20 cellular contexts compared by ENCODE assay signal in genomic region chr11:60985501-60985900, GRCh38. TPM values are rescaled to one million over a fixed set of nuclear protein-coding genes. Genes with fewer than 3 reads are reported as not detected.
DNase-seq lines count a peak whose midpoint lies in the region; ATAC-seq and TF ChIP-seq lines count a peak whose summit lies in the region.
"Had no signal": no experiment of that assay in that cellular context is flagged by ENCODE, and none has a peak within 500 bp of the region (broad histone marks: within the 10 kb centered on the region; RNA-seq: fewer than 3 reads in every experiment).

No MANE protein-coding gene starts in this region.

- peaks cover 76% of the 10 kb centered on the region for H3K36me3 Mint-ChIP-seq in T-helper 2 cell treated with Interferon-gamma antibody and Interleukin-4, amounts not matched to agents 5 μg/mL and 100 μg/mL, for 36 hours (ENCODE audit: low read depth)
- H3K36me3 Mint-ChIP-seq in activated naive CD8-positive, alpha-beta T cell = peaks cover 22% of the 10 kb centered on the region
- no peaks in the 10 kb centered on the region for H3K36me3 Mint-ChIP-seq in natural killer cell treated with Interleukin-12 subunit alpha and Interleukin-12 subunit beta and Interleukin-15 and Interleukin-18, amount 100 ng/mL, for 72 hours

- TF ChIP-seq CTCF in PC-3 (conservative IDR thresholded peaks at IDR 0.05; ENCODE audit: low read depth, low read length) (no peak), smooth muscle cell (IDR thresholded peaks at IDR 0.05; ENCODE audit: borderline replicate concordance, insufficient read depth, poor library complexity, severe bottlenecking) (no peak)

- H3K4me2 ChIP-seq in PC-3 (ENCODE audit: low read length) = peak overlapping the region; percentile 41; the same call in 1 of the 2 replicates
- no peak overlapping the region for H3K4me2 ChIP-seq in smooth muscle cell

- intact Hi-C loops in PC-3 (cut with micrococcal nuclease) = no loop called here

- H3K79me2 ChIP-seq in PC-3 (ENCODE audit: low read length) = no peaks in the 10 kb centered on the region
- no peaks in the 10 kb centered on the region for H3K79me2 ChIP-seq in smooth muscle cell (ENCODE audit: low read depth)

- H3K27ac ChIP-seq in PC-3 (ENCODE audit: low read length) (no peak overlapping the region), smooth muscle cell (ENCODE audit: low read depth) (no peak overlapping the region)
- H3K27ac ChIP-seq: adrenal gland, left lung had no signal

- POLR2A ChIA-PET in PC-3 (lab: Charles Lee; ENCODE audit: unreplicated experiment) = no interaction called here

- H3K9me2 ChIP-seq in PC-3 (replicated peaks; ENCODE audit: low read length) = no peaks in the 10 kb centered on the region

- 86% methylated on average over 2 of the region's 2 CpGs for WGBS in smooth muscle cell (ENCODE audit: low lambda C conversion rate)

- H3K4me1 Mint-ChIP-seq in T-helper 2 cell treated with Interferon-gamma antibody and Interleukin-4, amounts not matched to agents 5 μg/mL and 100 μg/mL, for 36 hours (ENCODE audit: low read depth) = peaks cover 81% of the 10 kb centered on the region
- H3K4me1 Mint-ChIP-seq in activated naive CD8-positive, alpha-beta T cell (ENCODE audit: low read depth) = peaks cover 95% of the 10 kb centered on the region
- H3K4me1 Mint-ChIP-seq in natural killer cell treated with Interleukin-12 subunit alpha and Interleukin-12 subunit beta and Interleukin-15 and Interleukin-18, amount 100 ng/mL, for 72 hours (ENCODE audit: low read depth in 2 of 2) = peaks cover 21 to 35% of the 10 kb centered on the region in 2 donors

- H4K20me1 ChIP-seq in PC-3 (ENCODE audit: low read length) (no peaks in the 10 kb centered on the region), smooth muscle cell (ENCODE audit: low read depth) (no peaks in the 10 kb centered on the region)

- peaks cover 16% of the 10 kb centered on the region for H3K4me1 ChIP-seq in PC-3 (ENCODE audit: insufficient read depth, low read length)
- H3K4me1 ChIP-seq in smooth muscle cell (ENCODE audit: low read depth) = no peaks in the 10 kb centered on the region
- H3K4me1 ChIP-seq: adrenal gland, left lung, upper lobe of left lung had no signal

- no peak for DNase-seq in T-helper 2 cell treated with Interferon-gamma antibody and Interleukin-4, amounts not matched to agents 5 μg/mL and 100 μg/mL, for 36 hours (ENCODE audit: low spot score)
- DNase-seq in T-helper 2 cell (no peak), PC-3 (no peak), smooth muscle cell (lab: John Stamatoyannopoulos, UW; ENCODE audit: unreplicated experiment) (no peak)
- no peak for DNase-seq in natural killer cell treated with Interleukin-12 subunit alpha and Interleukin-12 subunit beta and Interleukin-15 and Interleukin-18, amount 100 ng/mL, for 72 hours (ENCODE audit: low spot score)
- no peak for DNase-seq in effector CD8-positive, alpha-beta T cell (lab: John Stamatoyannopoulos, UW)
- DNase-seq: foreskin melanocyte, NCI-H1930, SIG-M5, T1000 had no signal

- H3K9me3 Mint-ChIP-seq in T-helper 2 cell treated with Interferon-gamma antibody and Interleukin-4, amounts not matched to agents 5 μg/mL and 100 μg/mL, for 36 hours = no peaks in the 10 kb centered on the region
- H3K9me3 Mint-ChIP-seq in activated naive CD8-positive, alpha-beta T cell (ENCODE audit: low read depth) = no peaks in the 10 kb centered on the region
- H3K9me3 Mint-ChIP-seq in natural killer cell treated with Interleukin-12 subunit alpha and Interleukin-12 subunit beta and Interleukin-15 and Interleukin-18, amount 100 ng/mL, for 72 hours = no peaks in the 10 kb centered on the region

- no peaks in the 10 kb centered on the region for H3K36me3 ChIP-seq in PC-3 (ENCODE audit: low read depth, low read length)
- H3K36me3 ChIP-seq in smooth muscle cell (ENCODE audit: low read depth) = no peaks in the 10 kb centered on the region
- H3K36me3 ChIP-seq: adrenal gland, left lung, upper lobe of left lung had no signal

- no TSS peak for BruUV-seq in PC-3 (replicated peaks; lab: Mats Ljungman, UMichigan)

- H2AFZ ChIP-seq in PC-3 (ENCODE audit: low read length) = no peak overlapping the region
- H2AFZ ChIP-seq in smooth muscle cell (ENCODE audit: low read depth) = no peak overlapping the region

- peak overlapping the region; percentile 96 for H3K4me3 Mint-ChIP-seq in T-helper 2 cell treated with Interferon-gamma antibody and Interleukin-4, amounts not matched to agents 5 μg/mL and 100 μg/mL, for 36 hours
- H3K4me3 Mint-ChIP-seq in activated naive CD8-positive, alpha-beta T cell = peak overlapping the region; percentile 85
- peak overlapping the region; percentile 55 for H3K4me3 Mint-ChIP-seq in natural killer cell treated with Interleukin-12 subunit alpha and Interleukin-12 subunit beta and Interleukin-15 and Interleukin-18, amount 100 ng/mL, for 72 hours

- H3K27ac Mint-ChIP-seq in T-helper 2 cell treated with Interferon-gamma antibody and Interleukin-4, amounts not matched to agents 5 μg/mL and 100 μg/mL, for 36 hours = peak overlapping the region; percentile 99
- peak overlapping the region; percentile 98 for H3K27ac Mint-ChIP-seq in activated naive CD8-positive, alpha-beta T cell
- peak overlapping the region; percentile 73 to 83 for H3K27ac Mint-ChIP-seq in natural killer cell treated with Interleukin-12 subunit alpha and Interleukin-12 subunit beta and Interleukin-15 and Interleukin-18, amount 100 ng/mL, for 72 hours

- no peaks in the 10 kb centered on the region for H3K27me3 Mint-ChIP-seq in T-helper 2 cell treated with Interferon-gamma antibody and Interleukin-4, amounts not matched to agents 5 μg/mL and 100 μg/mL, for 36 hours (ENCODE audit: low read depth)
- no peaks in the 10 kb centered on the region for H3K27me3 Mint-ChIP-seq in activated naive CD8-positive, alpha-beta T cell
- H3K27me3 Mint-ChIP-seq in natural killer cell treated with Interleukin-12 subunit alpha and Interleukin-12 subunit beta and Interleukin-15 and Interleukin-18, amount 100 ng/mL, for 72 hours = no peaks in the 10 kb centered on the region

- ATAC-seq in PC-3 (no peak), GM21390 (IDR thresholded peaks at IDR 0.05; ENCODE audit: unreplicated experiment) (no peak)
- ATAC-seq in natural killer cell treated with Interleukin-12 subunit alpha and Interleukin-12 subunit beta and Interleukin-15 and Interleukin-18, amount 100 ng/mL, for 72 hours = no peak
- ATAC-seq: sciatic nerve had no signal

- CTCF ChIA-PET in PC-3 (lab: Charles Lee) = no interaction called here

- H3K9ac ChIP-seq in PC-3 (ENCODE audit: low read length) = no peak overlapping the region
- H3K9ac ChIP-seq in smooth muscle cell (ENCODE audit: low read depth) = no peak overlapping the region

- no peaks in the 10 kb centered on the region for H3K9me3 ChIP-seq in PC-3 (ENCODE audit: low read length)
- H3K9me3 ChIP-seq in smooth muscle cell (replicated peaks; ENCODE audit: low read depth) = no peaks in the 10 kb centered on the region
- H3K9me3 ChIP-seq: adrenal gland, left lung, upper lobe of left lung had no signal

- no peaks in the 10 kb centered on the region for H3F3A ChIP-seq in PC-3 (ENCODE audit: low read length, unreplicated experiment)
- no peaks in the 10 kb centered on the region for H3F3A ChIP-seq in smooth muscle cell (ENCODE audit: low read depth)

- no peak overlapping the region for H3K4me3 ChIP-seq in PC-3 (ENCODE audit: low read length)
- no peak overlapping the region for H3K4me3 ChIP-seq in smooth muscle cell
- H3K4me3 ChIP-seq: adrenal gland, left lung, upper lobe of left lung had no signal

- 0 out of 2 replicates have a peak, but pooled peaks cover 16% of the 10 kb centered on the region for H3K27me3 ChIP-seq in PC-3 (ENCODE audit: low read length)
- H3K27me3 ChIP-seq in smooth muscle cell (ENCODE audit: low read depth) = no peaks in the 10 kb centered on the region
- H3K27me3 ChIP-seq: adrenal gland, upper lobe of left lung had no signal

RNA-seq across cellular contexts. Expression of gene CD6, which starts 14.0 kb away (rescaled TPM):
- total RNA-seq in PC-3 (2014; rRNA removed) = not detected in 2 replicates
- 10 to 100 TPM in 1 of 2 donors, 1 to 10 TPM in 1; 5.9 to 44.0 TPM for total RNA-seq in natural killer cell treated with Interleukin-12 subunit alpha and Interleukin-12 subunit beta and Interleukin-15 and Interleukin-18, amount 100 ng/mL, for 72 hours
- 0.27 TPM in 1 of 2 replicates, not detected in the other for total RNA-seq in smooth muscle cell
- 0.21 TPM in 1 of 2 replicates, not detected in the other for polyA plus RNA-seq in smooth muscle cell
- total RNA-seq: A172, HT1080, NCI-H460, osteoblast had no signal

RNA-seq across cellular contexts. Expression of gene SLC15A3, which starts 33.5 kb away (rescaled TPM):
- total RNA-seq in PC-3 (2014; rRNA removed) (not detected in 2 replicates), smooth muscle cell (0.27 and 0.99 TPM in 2 replicates)
- 1 to 10 TPM; 1.2 to 5.0 TPM for total RNA-seq in natural killer cell treated with Interleukin-12 subunit alpha and Interleukin-12 subunit beta and Interleukin-15 and Interleukin-18, amount 100 ng/mL, for 72 hours
- polyA plus RNA-seq in smooth muscle cell = 0.33 and 2.4 TPM in 2 replicates
- total RNA-seq: NCI-H460 had no signal
